In genomic region chrX:23944234-23944633, GRCh38 we compare ENCODE assay signal across 1 cellular context.
TF ChIP-seq lines count a peak whose summit lies in the region.

No MANE protein-coding gene starts in this region.

TF ChIP-seq in HEK293, 187 proteins besides CTCF, POLR2A, EP300 and RAD21 (continued from another document and continues in another):
- TF ChIP-seq ZNF513 (tag by site-specific recombination; IDR thresholded peaks at IDR 0.05) = no peak
- no peak for TF ChIP-seq ZBTB21 (tag by site-specific recombination; IDR thresholded peaks at IDR 0.05)
- no peak for TF ChIP-seq GLI4 (tag by site-specific recombination; IDR thresholded peaks at IDR 0.05)
- TF ChIP-seq ZSCAN30 (tag by site-specific recombination; IDR thresholded peaks at IDR 0.05) = 0 out of 2 replicates have a peak, but pooled peaks have one; percentile 58
- TF ChIP-seq PRDM10 (tag by site-specific recombination; IDR thresholded peaks at IDR 0.05) = no peak
- TF ChIP-seq ZNF132 (tag by site-specific recombination; IDR thresholded peaks at IDR 0.05; ENCODE audit: borderline replicate concordance) = no peak
- TF ChIP-seq YY1 (tag by site-specific recombination; IDR thresholded peaks at IDR 0.05) = no peak
- TF ChIP-seq ZBTB44 (tag by site-specific recombination; IDR thresholded peaks at IDR 0.05) = peak; percentile 85
- no peak for TF ChIP-seq ZNF426 (tag by site-specific recombination; IDR thresholded peaks at IDR 0.05)
- peak; percentile 48; the same call in 1 of the 2 replicates for TF ChIP-seq ZNF488 (tag by site-specific recombination; IDR thresholded peaks at IDR 0.05)
- TF ChIP-seq ZBTB1 (tag by site-specific recombination; IDR thresholded peaks at IDR 0.05) = 0 out of 2 replicates have a peak, but pooled peaks have one; percentile 82
- no peak for TF ChIP-seq ZNF266 (tag by site-specific recombination; IDR thresholded peaks at IDR 0.05; ENCODE audit: low read depth)
- no peak for TF ChIP-seq ZNF555 (tag by site-specific recombination; conservative IDR thresholded peaks at IDR 0.05)
- TF ChIP-seq ZNF114 (tag by site-specific recombination; IDR thresholded peaks at IDR 0.05) = no peak
- no peak for TF ChIP-seq ZNF621 (tag by site-specific recombination; IDR thresholded peaks at IDR 0.05)
- TF ChIP-seq KLF9 (tag by site-specific recombination; IDR thresholded peaks at IDR 0.05; ENCODE audit: low read depth) = no peak
- TF ChIP-seq ZNF24 (tag by site-specific recombination; IDR thresholded peaks at IDR 0.05) = peak; percentile 94
- no peak for TF ChIP-seq ZNF16 (tag by site-specific recombination; IDR thresholded peaks at IDR 0.05; ENCODE audit: low read depth)
- TF ChIP-seq ZNF747 (tag by site-specific recombination; IDR thresholded peaks at IDR 0.05) = no peak
- no peak for TF ChIP-seq ZNF549 (tag by site-specific recombination; IDR thresholded peaks at IDR 0.05)
- no peak for TF ChIP-seq MEIS1 (CRISPR knock-in tag; IDR thresholded peaks at IDR 0.05; ENCODE audit: borderline replicate concordance)
- no peak for TF ChIP-seq SCRT2 (tag by site-specific recombination; IDR thresholded peaks at IDR 0.05)
- TF ChIP-seq ZFP37 (tag by site-specific recombination; IDR thresholded peaks at IDR 0.05) = no peak
- TF ChIP-seq ZNF121 (tag by site-specific recombination; IDR thresholded peaks at IDR 0.05) = no peak
- no peak for TF ChIP-seq ZNF280C (tag by site-specific recombination; IDR thresholded peaks at IDR 0.05)
- TF ChIP-seq ZNF501 (tag by site-specific recombination; IDR thresholded peaks at IDR 0.05) = no peak
- TF ChIP-seq ZNF341 (tag by site-specific recombination; IDR thresholded peaks at IDR 0.05; ENCODE audit: low read depth) = no peak
- no peak for TF ChIP-seq ZNF558 (tag by site-specific recombination; IDR thresholded peaks at IDR 0.05)
- 0 out of 2 replicates have a peak, but pooled peaks have one; percentile 21 for TF ChIP-seq ZNF2 (tag by site-specific recombination; IDR thresholded peaks at IDR 0.05)
- peak; percentile 94 for TF ChIP-seq GLI2 (tag by site-specific recombination; IDR thresholded peaks at IDR 0.05; ENCODE audit: borderline replicate concordance, low read depth)
- peak; percentile 57; the same call in 1 of the 2 replicates for TF ChIP-seq PATZ1 (tag by site-specific recombination; IDR thresholded peaks at IDR 0.05)
- TF ChIP-seq HIC1 (tag by site-specific recombination; IDR thresholded peaks at IDR 0.05) = no peak
- TF ChIP-seq ZNF221 (tag by site-specific recombination; IDR thresholded peaks at IDR 0.05; ENCODE audit: borderline replicate concordance) = no peak
- no peak for TF ChIP-seq ZNF624 (tag by site-specific recombination; IDR thresholded peaks at IDR 0.05)
- TF ChIP-seq ZNF398 (tag by site-specific recombination; IDR thresholded peaks at IDR 0.05) = peak; percentile 53
- peak; percentile 90 for TF ChIP-seq GFI1B (tag by site-specific recombination; IDR thresholded peaks at IDR 0.05)
- peak; percentile 93 for TF ChIP-seq OSR2 (tag by site-specific recombination; IDR thresholded peaks at IDR 0.05)
- TF ChIP-seq ZNF530 (tag by site-specific recombination; IDR thresholded peaks at IDR 0.05; ENCODE audit: low read depth) = no peak
- TF ChIP-seq ZNF366 (tag by site-specific recombination; conservative IDR thresholded peaks at IDR 0.05) = peak; percentile 68
- TF ChIP-seq PRDM6 (tag by site-specific recombination; IDR thresholded peaks at IDR 0.05) = peak; percentile 100
- TF ChIP-seq ZNF830 (tag by site-specific recombination; IDR thresholded peaks at IDR 0.05; ENCODE audit: low read depth) = no peak
- TF ChIP-seq ZNF354C (tag by site-specific recombination; IDR thresholded peaks at IDR 0.05; ENCODE audit: borderline replicate concordance, low read depth) = no peak
- no peak for TF ChIP-seq ZNF548 (tag by site-specific recombination; IDR thresholded peaks at IDR 0.05)
- no peak for TF ChIP-seq ZNF776 (tag by site-specific recombination; IDR thresholded peaks at IDR 0.05; ENCODE audit: borderline replicate concordance)
- TF ChIP-seq ZNF416 (tag by site-specific recombination; IDR thresholded peaks at IDR 0.05) = no peak
- no peak for TF ChIP-seq ZNF707 (tag by site-specific recombination; IDR thresholded peaks at IDR 0.05)
- 0 out of 2 replicates have a peak, but pooled peaks have one; percentile 19 for TF ChIP-seq ZNF324 (tag by site-specific recombination; IDR thresholded peaks at IDR 0.05)
